In genomic region chr20:50126662-50127061, GRCh38 we compare ENCODE assay signal across 13 cellular contexts. TPM values are rescaled to one million over a fixed set of nuclear protein-coding genes. Genes with fewer than 3 reads are reported as not detected.
DNase-seq lines count a peak whose midpoint lies in the region; ATAC-seq, FAIRE-seq and TF ChIP-seq lines count a peak whose summit lies in the region.
"Had no signal": no experiment of that assay in that cellular context is flagged by ENCODE, and none has a peak within 500 bp of the region (broad histone marks: within the 10 kb centered on the region; RNA-seq: fewer than 3 reads in every experiment).

No MANE protein-coding gene starts in this region.

- FAIRE-seq in HTR-8/SVneo (lab: Jason Lieb, UNC) = peak; percentile 52

- H3K27ac ChIP-seq in CD4-positive, CD25-positive, alpha-beta regulatory T cell (ENCODE audit: insufficient read depth, low read length, poor library complexity, severe bottlenecking) = no peak overlapping the region
- peak overlapping the region in 3 of 4 donors; percentile 63 to 74 (median 66) for H3K27ac ChIP-seq in body of pancreas

- no peaks in the 10 kb centered on the region for H3K27me3 ChIP-seq in CD4-positive, CD25-positive, alpha-beta regulatory T cell (ENCODE audit: control insufficient read depth, insufficient read depth, low read length)
- H3K27me3 ChIP-seq in body of pancreas = no peaks in the 10 kb centered on the region

- no peaks in the 10 kb centered on the region for H3K9me3 Mint-ChIP-seq in CD4-positive, CD25-positive, alpha-beta regulatory T cell
- H3K9me3 Mint-ChIP-seq in progenitor cell of endocrine pancreas (ENCODE audit: low read depth) = no peaks in the 10 kb centered on the region
- H3K9me3 Mint-ChIP-seq: activated B cell treated with CpG ODN at 0.5 μM for 24 hours; effector memory CD8-positive, alpha-beta T cell had no signal

- no peak overlapping the region for H3K4me3 ChIP-seq in CD4-positive, CD25-positive, alpha-beta regulatory T cell (ENCODE audit: low read depth, low read length)
- H3K4me3 ChIP-seq in body of pancreas = no peak overlapping the region

- no peaks in the 10 kb centered on the region for H3K27me3 Mint-ChIP-seq in CD4-positive, CD25-positive, alpha-beta regulatory T cell
- H3K27me3 Mint-ChIP-seq in progenitor cell of endocrine pancreas = no peaks in the 10 kb centered on the region
- H3K27me3 Mint-ChIP-seq: activated B cell treated with CpG ODN at 0.5 μM for 24 hours; activated naive CD8-positive, alpha-beta T cell; effector memory CD8-positive, alpha-beta T cell had no signal

- H3K4me1 Mint-ChIP-seq in CD4-positive, CD25-positive, alpha-beta regulatory T cell = peaks cover 0 to 8% (median 3%) of the 10 kb centered on the region in 4 donors
- H3K4me1 Mint-ChIP-seq in progenitor cell of endocrine pancreas (ENCODE audit: low read depth) = no peaks in the 10 kb centered on the region
- H3K4me1 Mint-ChIP-seq: activated B cell treated with CpG ODN at 0.5 μM for 24 hours had no signal

- no peak for ATAC-seq in CD4-positive, CD25-positive, alpha-beta regulatory T cell (ENCODE audit: low read depth in 2 of 2)
- ATAC-seq in body of pancreas (peak; percentile 94), HG02885 (IDR thresholded peaks at IDR 0.05; ENCODE audit: poor library complexity, unreplicated experiment) (no peak), GM19351 (IDR thresholded peaks at IDR 0.05; ENCODE audit: unreplicated experiment) (no peak), HG03378 (IDR thresholded peaks at IDR 0.05; ENCODE audit: unreplicated experiment) (no peak)
- ATAC-seq: effector memory CD8-positive, alpha-beta T cell had no signal

- peak in 1 of 3 donors; percentile 5 for TF ChIP-seq POLR2A in body of pancreas (IDR thresholded peaks at IDR 0.05)

- DNase-seq in CD4-positive, CD25-positive, alpha-beta regulatory T cell = no peak
- DNase-seq in HTR-8/SVneo (ENCODE audit: insufficient read length, low spot score) (no peak), body of pancreas (peak; percentile 78 to 90 (median 86)), mucosa of gallbladder (ENCODE audit: low spot score) (peak; percentile 80), progenitor cell of endocrine pancreas (ENCODE audit: low spot score, unreplicated experiment) (no peak)
- DNase-seq: activated B cell treated with CpG ODN at 0.5 μM for 24 hours; effector memory CD8-positive, alpha-beta T cell; Karpas-422; NK-92 treated with Interleukin-12 subunit alpha and Interleukin-12 subunit beta, amount 100 ng/mL, for 24 hours had no signal

- intact Hi-C loops in body of pancreas (cut with DNase I) = no loop called here

- TF ChIP-seq CTCF in body of pancreas (IDR thresholded peaks at IDR 0.05) = no peak
- no peak for TF ChIP-seq CTCF in progenitor cell of endocrine pancreas (IDR thresholded peaks at IDR 0.05; ENCODE audit: unreplicated experiment)

- 35 to 46% methylated on average over 4 of the region's 4 CpGs for WGBS in body of pancreas, 2 donors

- peak overlapping the region in 2 of 3 donors; percentile 75 to 78 for H3K27ac Mint-ChIP-seq in CD4-positive, CD25-positive, alpha-beta regulatory T cell
- H3K27ac Mint-ChIP-seq in progenitor cell of endocrine pancreas = no peak overlapping the region
- H3K27ac Mint-ChIP-seq: activated B cell treated with CpG ODN at 0.5 μM for 24 hours; activated naive CD8-positive, alpha-beta T cell had no signal

- H3K9me3 ChIP-seq in CD4-positive, CD25-positive, alpha-beta regulatory T cell (ENCODE audit: control insufficient read depth in 2 of 2, low read length in 2 of 2) = no peaks in the 10 kb centered on the region
- H3K9me3 ChIP-seq in body of pancreas = no peaks in the 10 kb centered on the region

- H3K36me3 Mint-ChIP-seq in CD4-positive, CD25-positive, alpha-beta regulatory T cell = peaks cover 45% of the 10 kb centered on the region
- H3K36me3 Mint-ChIP-seq in progenitor cell of endocrine pancreas (ENCODE audit: insufficient read depth) = peaks cover 29% of the 10 kb centered on the region

- H3K4me1 ChIP-seq in CD4-positive, CD25-positive, alpha-beta regulatory T cell (ENCODE audit: control insufficient read depth, insufficient read depth, low read length, poor library complexity, severe bottlenecking) = no peaks in the 10 kb centered on the region
- H3K4me1 ChIP-seq in body of pancreas = peaks cover 14% of the 10 kb centered on the region

- no peak overlapping the region for H3K4me3 Mint-ChIP-seq in CD4-positive, CD25-positive, alpha-beta regulatory T cell
- no peak overlapping the region for H3K4me3 Mint-ChIP-seq in progenitor cell of endocrine pancreas (ENCODE audit: low read depth)
- H3K4me3 Mint-ChIP-seq: activated B cell treated with CpG ODN at 0.5 μM for 24 hours; activated naive CD8-positive, alpha-beta T cell; effector memory CD8-positive, alpha-beta T cell had no signal

- peaks cover 72% of the 10 kb centered on the region for H3K36me3 ChIP-seq in CD4-positive, CD25-positive, alpha-beta regulatory T cell (ENCODE audit: control insufficient read depth, insufficient read depth, low read length)
- H3K36me3 ChIP-seq in body of pancreas (replicated peaks in 1 of 2; ENCODE audit: insufficient read depth in 1 of 2, low read depth in 2 of 2) = peaks cover 6 to 11% of the 10 kb centered on the region in 2 donors

RNA-seq across cellular contexts. Expression of gene UBE2V1, which starts 13.7 kb away (rescaled TPM):
- 124 TPM for total RNA-seq in CD4-positive, CD25-positive, alpha-beta regulatory T cell
- 100 to 1,000 TPM; 115 to 130 (median 127) TPM for polyA plus RNA-seq in CD4-positive, CD25-positive, alpha-beta regulatory T cell
- 10 to 100 TPM; 42.0 to 43.8 TPM for total RNA-seq in body of pancreas
- total RNA-seq in mucosa of gallbladder = 82.6 TPM
- total RNA-seq in progenitor cell of endocrine pancreas = 150 and 157 TPM in 2 replicates

RNA-seq across cellular contexts. Expression of gene PEDS1, which starts 26.9 kb away (rescaled TPM):
- 26.4 TPM for total RNA-seq in CD4-positive, CD25-positive, alpha-beta regulatory T cell
- 10 to 100 TPM; 16.8 to 18.3 (median 17.8) TPM for polyA plus RNA-seq in CD4-positive, CD25-positive, alpha-beta regulatory T cell
- total RNA-seq in body of pancreas = 1 to 10 TPM; 9.1 to 9.6 TPM
- 28.6 TPM for total RNA-seq in mucosa of gallbladder
- total RNA-seq in progenitor cell of endocrine pancreas = 26.0 and 31.0 TPM in 2 replicates

Comparison
In these comparisons a context has a peak if more than half of its experiments do, and no peak if none do; other contexts are left out.
1. DNase-seq: peak in body of pancreas (4 of 4) and mucosa of gallbladder (single experiment); none in CD4-positive, CD25-positive, alpha-beta regulatory T cell (0 of 3), HTR-8/SVneo (single experiment) and progenitor cell of endocrine pancreas (single experiment).